Comparison of ENCODE assay signal across 13 cellular contexts in genomic region chr9:92807031-92807756, GRCh38. TPM values are rescaled to one million over a fixed set of nuclear protein-coding genes. Genes with fewer than 3 reads are reported as not detected.
DNase-seq lines count a peak whose midpoint lies in the region; ATAC-seq and TF ChIP-seq lines count a peak whose summit lies in the region.
"Had no signal": no experiment of that assay in that cellular context is flagged by ENCODE, and none has a peak within 500 bp of the region (broad histone marks: within the 10 kb centered on the region; RNA-seq: fewer than 3 reads in every experiment).

No MANE protein-coding gene starts in this region.

- TF ChIP-seq POLR2A in sigmoid colon (IDR thresholded peaks at IDR 0.05), result no peak

- H3K4me1 Mint-ChIP-seq in CD4-positive, alpha-beta T cell (ENCODE audit: low read depth), result peaks cover 14% of the 10 kb centered on the region
- H3K4me1 Mint-ChIP-seq in memory B cell, result peaks cover 4% of the 10 kb centered on the region

- no peak for TF ChIP-seq EP300 in sigmoid colon (IDR thresholded peaks at IDR 0.05)

- no peaks in the 10 kb centered on the region for H3K36me3 ChIP-seq in NT2/D1 (ENCODE audit: insufficient read depth, insufficient read length, low read length)
- no peaks in the 10 kb centered on the region for H3K36me3 ChIP-seq in sigmoid colon
- no peaks in the 10 kb centered on the region for H3K36me3 ChIP-seq in mucosa of descending colon (ENCODE audit: low read depth)
- H3K36me3 ChIP-seq: esophagus muscularis mucosa, heart left ventricle, SJCRH30 had no signal

- intact Hi-C loops in CD4-positive, alpha-beta T cell (cut with DNase I, micrococcal nuclease), result no loop called here
- intact Hi-C loops in sigmoid colon (cut with DNase I) (no loop called here), mucosa of descending colon (cut with DNase I, micrococcal nuclease) (no loop called here)

- no peaks in the 10 kb centered on the region for H3K9me3 Mint-ChIP-seq in CD4-positive, alpha-beta T cell
- H3K9me3 Mint-ChIP-seq in memory B cell, result no peaks in the 10 kb centered on the region
- H3K9me3 Mint-ChIP-seq: neural crest cell had no signal

- CTCF ChIA-PET in CD4-positive, alpha-beta T cell (lab: Charles Lee), result interaction anchor here (1.6 kb wide), 1 partner anchor 16 kb away, joined by 6 read pairs; no protein-coding TSS in a partner anchor

- peaks cover 6% of the 10 kb centered on the region for H3K4me1 ChIP-seq in NT2/D1 (ENCODE audit: insufficient read depth, insufficient read length)
- H3K4me1 ChIP-seq in sigmoid colon, result peaks cover 0 to 31% (median 30%) of the 10 kb centered on the region in 4 donors
- peaks cover 26% of the 10 kb centered on the region for H3K4me1 ChIP-seq in mucosa of descending colon (ENCODE audit: low read depth)
- H3K4me1 ChIP-seq: SJCRH30 had no signal

- H3K9ac ChIP-seq in NT2/D1 (ENCODE audit: insufficient read length, low read depth), result peak overlapping the region; percentile 21

- H3K4me3 ChIP-seq in NT2/D1 (ENCODE audit: insufficient read length, low read depth) (peak overlapping the region; percentile 50), sigmoid colon (no peak overlapping the region), mucosa of descending colon (no peak overlapping the region)
- H3K4me3 ChIP-seq: SJCRH30 had no signal

- peak overlapping the region; percentile 80 for H3K4me3 Mint-ChIP-seq in CD4-positive, alpha-beta T cell
- H3K4me3 Mint-ChIP-seq in memory B cell, result peak overlapping the region; percentile 36
- H3K4me3 Mint-ChIP-seq: neural crest cell had no signal

- no peak for ATAC-seq in CD4-positive, alpha-beta T cell (ENCODE audit: poor library complexity)
- ATAC-seq in memory B cell (ENCODE audit: low read depth) (no peak), mucosa of descending colon (no peak)

- peaks cover 63% of the 10 kb centered on the region for H3K27me3 ChIP-seq in CD4-positive, alpha-beta T cell (ENCODE audit: control insufficient read depth, insufficient read depth, low read length)
- H3K27me3 ChIP-seq in NT2/D1 (ENCODE audit: insufficient read depth, insufficient read length) (peaks cover 80% of the 10 kb centered on the region), sigmoid colon (peaks cover 34 to 94% (median 90%) of the 10 kb centered on the region in 3 donors)
- H3K27me3 ChIP-seq: SJCRH30 had no signal

- H3K27ac ChIP-seq in CD4-positive, alpha-beta T cell (ENCODE audit: low read depth, low read length), result no peak overlapping the region
- no peak overlapping the region for H3K27ac ChIP-seq in sigmoid colon
- H3K27ac ChIP-seq: esophagus muscularis mucosa, heart left ventricle, SJCRH30 had no signal

- peaks cover 55% of the 10 kb centered on the region for H3K27me3 Mint-ChIP-seq in CD4-positive, alpha-beta T cell
- H3K27me3 Mint-ChIP-seq in memory B cell, result peaks cover 7% of the 10 kb centered on the region

- WGBS in sigmoid colon, 2 donors, result 16 to 18% methylated on average over 44 of the region's 44 CpGs

- no peak overlapping the region for H3K27ac Mint-ChIP-seq in CD4-positive, alpha-beta T cell
- no peak overlapping the region for H3K27ac Mint-ChIP-seq in memory B cell

- POLR2A ChIA-PET in CD4-positive, alpha-beta T cell (lab: Charles Lee), result interaction anchor here (0.9 to 1.3 kb wide), 4 partner anchors 137 to 770 kb away, joined by 3 read pairs; partner anchors contain the start of genes IPPK and PHF2

- no peaks in the 10 kb centered on the region for H3K36me3 Mint-ChIP-seq in CD4-positive, alpha-beta T cell (ENCODE audit: low read depth)
- no peaks in the 10 kb centered on the region for H3K36me3 Mint-ChIP-seq in memory B cell

- DNase-seq in NCI-H1417 (lab: John Stamatoyannopoulos, UW) (peak in 2 of 3 experiments; percentile 73), NCI-H1417 treated with DMSO at 0.1 percent for 48 hours (lab: John Stamatoyannopoulos, UW) (no peak), NT2/D1 (ENCODE audit: low read depth, low spot score) (no peak), memory B cell (ENCODE audit: low spot score in 2 of 2) (no peak), sigmoid colon (no peak), mucosa of descending colon (no peak), NCI-H524 treated with DMSO at 0.1 percent for 48 hours (lab: John Stamatoyannopoulos, UW) (no peak)
- DNase-seq in CD4-positive, alpha-beta T cell, result peak in 1 of 10 experiments; percentile 5
- DNase-seq: DND-41 had no signal

- H3K9me3 ChIP-seq in CD4-positive, alpha-beta T cell (ENCODE audit: control insufficient read depth, low read length), result no peaks in the 10 kb centered on the region
- H3K9me3 ChIP-seq in NT2/D1 (ENCODE audit: insufficient read depth, low read length) (no peaks in the 10 kb centered on the region), sigmoid colon (no peaks in the 10 kb centered on the region), mucosa of descending colon (no peaks in the 10 kb centered on the region)
- H3K9me3 ChIP-seq: esophagus muscularis mucosa, heart left ventricle had no signal

- no peak for TF ChIP-seq CTCF in CD4-positive, alpha-beta T cell (IDR thresholded peaks at IDR 0.05)
- TF ChIP-seq CTCF in sigmoid colon (IDR thresholded peaks at IDR 0.05) (no peak), mucosa of descending colon (IDR thresholded peaks at IDR 0.05) (no peak)

RNA-seq across cellular contexts. Expression of gene BICD2, which starts 42.6 kb away (rescaled TPM):
- 10 to 100 TPM; 14.1 to 14.9 TPM for total RNA-seq in CD4-positive, alpha-beta T cell
- total RNA-seq in sigmoid colon, result 10 to 100 TPM; 30.6 to 38.5 (median 34.2) TPM
- 1 to 10 TPM; 5.4 to 9.7 (median 9.0) TPM for polyA plus RNA-seq in sigmoid colon
- total RNA-seq in mucosa of descending colon, result 10 to 100 TPM in 1 of 3 donors, 1 to 10 TPM in 2; 6.8 to 36.1 (median 8.6) TPM

Comparison
In these comparisons a context has a peak if more than half of its experiments do, and no peak if none do; other contexts are left out.
1. DNase-seq: peak in NCI-H1417 (2 of 3); none in NCI-H1417 treated with DMSO at 0.1 percent for 48 hours (single experiment), NT2/D1 (single experiment), memory B cell (0 of 2), sigmoid colon (single experiment), mucosa of descending colon (0 of 3) and NCI-H524 treated with DMSO at 0.1 percent for 48 hours (single experiment).